In the genomic region with DNA sequence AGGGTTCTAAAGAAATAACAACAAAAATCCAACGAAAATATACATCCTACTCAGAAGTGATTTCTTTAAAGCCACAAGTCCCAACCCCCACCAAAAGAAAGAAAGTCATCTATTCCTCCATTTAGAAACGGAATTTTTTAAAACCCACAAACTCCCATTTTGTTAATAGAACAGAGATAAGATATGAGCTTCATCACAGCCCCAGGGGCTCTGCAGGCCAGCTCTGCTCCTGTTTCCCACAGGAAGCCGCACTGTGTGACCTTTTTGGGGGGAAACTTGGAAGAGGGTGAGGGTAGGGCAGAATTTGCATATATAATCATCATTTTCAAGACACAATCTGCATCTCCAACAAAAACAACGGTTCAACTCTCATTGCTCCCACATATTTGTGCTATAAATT, we compare ENCODE assay signal across 9 cellular contexts. TPM values are rescaled to one million over a fixed set of nuclear protein-coding genes. Genes with fewer than 3 reads are reported as not detected.
DNase-seq lines count a peak whose midpoint lies in the region; ATAC-seq and TF ChIP-seq lines count a peak whose summit lies in the region.
"Had no signal": no experiment of that assay in that cellular context is flagged by ENCODE, and none has a peak within 500 bp of the region (broad histone marks: within the 10 kb centered on the region; RNA-seq: fewer than 3 reads in every experiment).

No MANE protein-coding gene starts in this region.

- DNase-seq in H9 (no peak), T-cell (no peak), fibroblast of lung (ENCODE audit: low read depth in 2 of 2) (peak in 1 of 2 donors; percentile 58), skeletal muscle cell (ENCODE audit: low read depth) (no peak), prostate gland (ENCODE audit: low spot score) (no peak), germinal center (ENCODE audit: low spot score) (no peak), DMS153 (lab: John Stamatoyannopoulos, UW) (no peak)
- DNase-seq: activated CD4-positive, alpha-beta T cell treated with anti-CD3 and anti-CD28 coated beads for 1 hour had no signal

- no peak overlapping the region for H3K56ac ChIP-seq in H9 (ENCODE audit: insufficient read length, low read depth, low read length)

- peak overlapping the region; percentile 16 to 76 (median 57) for H3K4me3 ChIP-seq in fibroblast of lung (replicated peaks in 1 of 4; ENCODE audit: control extremely low read depth in 1 of 4, insufficient read depth in 1 of 4, low read depth in 3 of 4, low read length in 4 of 4)
- H3K4me3 ChIP-seq in skeletal muscle cell (ENCODE audit: low read depth, low read length) = peak overlapping the region; percentile 68
- H3K4me3 ChIP-seq in prostate gland = peak overlapping the region in 1 of 2 donors; percentile 75

- H2AFZ ChIP-seq in H9 (ENCODE audit: low read length) = no peak overlapping the region
- no peak overlapping the region for H2AFZ ChIP-seq in fibroblast of lung (ENCODE audit: low read length)

- H3K14ac ChIP-seq in H9 (ENCODE audit: insufficient read depth, low read length) = no peak overlapping the region

- no peak overlapping the region for H4K8ac ChIP-seq in H9 (replicated peaks; ENCODE audit: insufficient read length, low read depth, low read length)

- H3K9me3 ChIP-seq in H9 (ENCODE audit: control insufficient read depth, low read depth, low read length) (no peaks in the 10 kb centered on the region), fibroblast of lung (ENCODE audit: control insufficient read depth, insufficient read depth, low read depth, low read length) (no peaks in the 10 kb centered on the region), prostate gland (no peaks in the 10 kb centered on the region)

- H2BK20ac ChIP-seq in H9 (ENCODE audit: low read depth, low read length, poor library complexity, severe bottlenecking) = no peak overlapping the region

- H3K4me1 Mint-ChIP-seq in H9 (peaks cover 62 to 76% of the 10 kb centered on the region in 2 experiments), T-cell (peaks cover 65 to 76% (median 72%) of the 10 kb centered on the region in 3 donors)

- TF ChIP-seq CTCF in H9 (conservative IDR thresholded peaks at IDR 0.05) (no peak), fibroblast of lung (conservative IDR thresholded peaks at IDR 0.05 in 1 of 2, IDR thresholded peaks at IDR 0.05 in 1 of 2; ENCODE audit: low read depth in 1 of 2, low read length in 2 of 2) (no peak), prostate gland (IDR thresholded peaks at IDR 0.05) (no peak)

- CTCF ChIA-PET in T-cell (lab: Charles Lee) = interaction anchor here (0.6 to 4.6 kb wide), 9 partner anchors 8 to 1257 kb away, joined by 3 to 34 read pairs (median 5); no protein-coding TSS in a partner anchor

- peaks cover 5% of the 10 kb centered on the region for H4K20me1 ChIP-seq in H9 (ENCODE audit: control insufficient read depth, insufficient read depth, insufficient read length)
- peaks cover 2% of the 10 kb centered on the region for H4K20me1 ChIP-seq in fibroblast of lung (ENCODE audit: control insufficient read depth, extremely low read depth, insufficient read depth, low read length)

- H3K4me2 ChIP-seq in H9 (ENCODE audit: insufficient read depth, insufficient read length, low read length) (no peak overlapping the region), fibroblast of lung (ENCODE audit: extremely low read depth, insufficient read depth, low read length) (peak overlapping the region; percentile 98)

- H3T11ph ChIP-seq in H9 (ENCODE audit: low read length) = no peak overlapping the region

- peaks cover 2% of the 10 kb centered on the region for H3K36me3 ChIP-seq in fibroblast of lung (ENCODE audit: control insufficient read depth, insufficient read depth, low read length)
- no peaks in the 10 kb centered on the region for H3K36me3 ChIP-seq in prostate gland

- H2BK120ac ChIP-seq in H9 (ENCODE audit: low read depth, low read length, poor library complexity, severe bottlenecking) = no peak overlapping the region

- H3K9ac ChIP-seq in H9 (ENCODE audit: extremely low read depth, insufficient read length, low read length) (no peak overlapping the region), fibroblast of lung (ENCODE audit: insufficient read depth, low read length) (peak overlapping the region; percentile 26)

- no peak overlapping the region for H4K5ac ChIP-seq in H9 (ENCODE audit: insufficient read length, low read depth, low read length)

- H3K23me2 ChIP-seq in H9 (ENCODE audit: insufficient read length, low read depth, low read length, poor library complexity, severe bottlenecking) = peaks cover 27% of the 10 kb centered on the region

- H2BK15ac ChIP-seq in H9 (ENCODE audit: low read depth, low read length) = no peak overlapping the region

- H3K36me3 Mint-ChIP-seq in H9 (ENCODE audit: insufficient read depth in 1 of 3, low read depth in 3 of 3) = peaks cover 0 to 2% (median 0%) of the 10 kb centered on the region in 3 experiments; a peak in 1 of 7 replicates
- H3K36me3 Mint-ChIP-seq in T-cell = peaks cover 18% of the 10 kb centered on the region

- H2BK5ac ChIP-seq in H9 (ENCODE audit: insufficient read length, low read length) = no peak overlapping the region

- H3K27ac Mint-ChIP-seq in H9 = no peak overlapping the region; a peak in 1 of 7 replicates
- H3K27ac Mint-ChIP-seq in T-cell = peak overlapping the region; percentile 87 to 93

- H3K9me3 Mint-ChIP-seq in H9 (peaks cover 0 to 1% of the 10 kb centered on the region in 2 experiments; a peak in 3 of 5 replicates), T-cell (no peaks in the 10 kb centered on the region)

- H3K27me3 Mint-ChIP-seq in H9 (ENCODE audit: low read depth) (peaks cover 83% of the 10 kb centered on the region), T-cell (no peaks in the 10 kb centered on the region)

- WGBS in H9 (ENCODE audit: extremely low coverage, insufficient read length, low lambda C conversion rate) = no CpG with 5 or more reads among the region's 4 CpGs
- WGBS in prostate gland = 32% methylated on average over 4 of the region's 4 CpGs

- no peaks in the 10 kb centered on the region for H3K79me1 ChIP-seq in H9 (ENCODE audit: insufficient read depth, low read depth, low read length, poor library complexity, severe bottlenecking)

- H3K4ac ChIP-seq in H9 (ENCODE audit: low read depth, low read length) = no peak overlapping the region

- peaks cover 31% of the 10 kb centered on the region; the same call in 1 of the 2 replicates for H3K27me3 ChIP-seq in H9 (ENCODE audit: insufficient read depth, low read length)
- no peaks in the 10 kb centered on the region for H3K27me3 ChIP-seq in fibroblast of lung (ENCODE audit: control insufficient read depth, insufficient read depth, low read length)
- H3K27me3 ChIP-seq in prostate gland (replicated peaks; ENCODE audit: insufficient read depth) = no peaks in the 10 kb centered on the region

- no peak overlapping the region for H2AK5ac ChIP-seq in H9 (ENCODE audit: insufficient read length, low read length)

- H2BK12ac ChIP-seq in H9 (ENCODE audit: insufficient read length, low read depth, low read length) = no peak overlapping the region

- no peaks in the 10 kb centered on the region; the same call in 1 of the 2 replicates for H3K79me2 ChIP-seq in H9 (ENCODE audit: insufficient read depth, low read length)
- peaks cover 78% of the 10 kb centered on the region for H3K79me2 ChIP-seq in fibroblast of lung (ENCODE audit: control insufficient read depth, insufficient read depth, low read length)

- H4K91ac ChIP-seq in H9 (ENCODE audit: insufficient read length, low read depth, low read length) = no peak overlapping the region

- no peak for TF ChIP-seq POLR2A in prostate gland (IDR thresholded peaks at IDR 0.05)

- H3K27ac ChIP-seq in H9 (ENCODE audit: insufficient read length, low read depth, low read length) (no peak overlapping the region), fibroblast of lung (ENCODE audit: insufficient read depth, low read length) (no peak overlapping the region), prostate gland (peak overlapping the region in 1 of 2 donors; percentile 96)

- no peak overlapping the region for H3K23ac ChIP-seq in H9 (ENCODE audit: insufficient read length, low read depth, low read length)

- intact Hi-C loops in prostate gland (cut with DNase I) = loop anchor here (10.0 kb wide), 2 partner anchors 947 to 1017 kb away; no protein-coding TSS in a partner anchor

- no peak for ATAC-seq in T-cell (replicated peaks in 1 of 4)
- no peak for ATAC-seq in HG02870 (IDR thresholded peaks at IDR 0.05; ENCODE audit: unreplicated experiment)

- H3K4me1 ChIP-seq in H9 (ENCODE audit: insufficient read depth, low read length) (peaks cover 15% of the 10 kb centered on the region), fibroblast of lung (ENCODE audit: control insufficient read depth, extremely low read depth, insufficient read depth, low read length) (peaks cover 21% of the 10 kb centered on the region), prostate gland (replicated peaks) (peaks cover 15% of the 10 kb centered on the region)

- peak overlapping the region; percentile 71 to 88 for H3K4me3 Mint-ChIP-seq in H9
- peak overlapping the region; percentile 85 to 95 (median 90) for H3K4me3 Mint-ChIP-seq in T-cell

- POLR2A ChIA-PET in T-cell (lab: Charles Lee) = no interaction called here

- H3K18ac ChIP-seq in H9 (ENCODE audit: insufficient read length, low read depth, low read length) = no peak overlapping the region

RNA-seq across cellular contexts. Expression of gene FBXL14, which starts 2.8 kb away (rescaled TPM):
- total RNA-seq in H9 (2021) (15.6 and 16.0 TPM in 2 replicates), T-cell (10 to 100 TPM; 27.3 to 48.7 (median 42.5) TPM), fibroblast of lung (6.4 TPM in 2 replicates), prostate gland (10 to 100 TPM; 21.3 to 28.7 TPM)
- polyA plus RNA-seq in fibroblast of lung = 2.6 and 3.7 TPM in 2 replicates
- 3.0 and 4.7 TPM in 2 replicates for polyA plus RNA-seq in fibroblast of lung (2012)
- 5.9 and 6.7 TPM in 2 replicates for polyA minus RNA-seq in fibroblast of lung (ENCODE audit: low replicate concordance)

RNA-seq across cellular contexts. Expression of gene WNT5B, which starts 37.5 kb away (rescaled TPM):
- total RNA-seq in H9 (2021) (0.61 and 1.5 TPM in 2 replicates), T-cell (under 1 TPM in 1 of 5 donors, not detected in 4; 0.20 TPM), fibroblast of lung (40.3 and 105 TPM in 2 replicates), prostate gland (10 to 100 TPM; 34.6 to 65.4 TPM)
- polyA plus RNA-seq in fibroblast of lung = 46.9 and 86.1 TPM in 2 replicates
- 61.7 and 116 TPM in 2 replicates for polyA plus RNA-seq in fibroblast of lung (2012)
- polyA minus RNA-seq in fibroblast of lung (ENCODE audit: low replicate concordance) = 62.7 and 175 TPM in 2 replicates

Comparison
In these comparisons a context has a peak if more than half of its experiments do, and no peak if none do; other contexts are left out.
1. H3K27ac Mint-ChIP-seq: peak in T-cell (2 of 2); none in H9 (0 of 3).
2. RNA of gene WNT5B, which starts 37.5 kb away (total RNA-seq): 40.3 to 105 TPM in fibroblast of lung and 34.6 to 65.4 TPM in prostate gland; 0.61 to 1.5 TPM in H9 and 0.20 TPM in T-cell; every median in the first group is over 10 times any median in the second.